In genomic region chr3:150286390-150287147, GRCh38 we compare ENCODE assay signal across 8 cellular contexts.
DNase-seq lines count a peak whose midpoint lies in the region; ATAC-seq, FAIRE-seq and TF ChIP-seq lines count a peak whose summit lies in the region.

No MANE protein-coding gene starts in this region.

- H3K9me3 ChIP-seq in CD8-positive, alpha-beta memory T cell (ENCODE audit: low read length), result no peaks in the 10 kb centered on the region

- DNase-seq in CD8-positive, alpha-beta memory T cell, result peak in 3 of 5 donors; percentile 35 to 47 (median 45)
- DNase-seq in NCI-H524 (lab: John Stamatoyannopoulos, UW) (peak; percentile 12 to 70), astrocyte of the spinal cord (ENCODE audit: low read depth, low spot score) (peak; percentile 63), kidney glomerular epithelial cell (lab: John Stamatoyannopoulos, UW) (peak; percentile 64), urothelium cell line (ENCODE audit: low spot score) (peak; percentile 35)
- no peak for DNase-seq in stimulated activated CD4-positive, alpha-beta T cell treated with anti-CD3 and anti-CD28 coated beads, Interleukin-2, amount 100 ng/mL, for 48 hours

- TF ChIP-seq CTCF in astrocyte of the spinal cord (IDR thresholded peaks at IDR 0.05; ENCODE audit: low read depth, low read length), result peak; percentile 51

- no peak overlapping the region for H3K27ac Mint-ChIP-seq in CD8-positive, alpha-beta memory T cell

- no peak for FAIRE-seq in urothelium cell line (lab: Jason Lieb, UNC)

- no peaks in the 10 kb centered on the region for H3K4me1 Mint-ChIP-seq in CD8-positive, alpha-beta memory T cell

- no peaks in the 10 kb centered on the region for H3K9me3 Mint-ChIP-seq in CD8-positive, alpha-beta memory T cell

- peaks cover 7 to 38% of the 10 kb centered on the region in 2 donors for H3K27me3 Mint-ChIP-seq in CD8-positive, alpha-beta memory T cell

- H3K4me3 Mint-ChIP-seq in CD8-positive, alpha-beta memory T cell, result no peak overlapping the region

- no peaks in the 10 kb centered on the region for H3K36me3 Mint-ChIP-seq in CD8-positive, alpha-beta memory T cell

- H3K27ac ChIP-seq in CD8-positive, alpha-beta memory T cell (ENCODE audit: low read depth, low read length), result no peak overlapping the region

- H3K36me3 ChIP-seq in CD8-positive, alpha-beta memory T cell (ENCODE audit: insufficient read depth, low read length), result no peaks in the 10 kb centered on the region

- no peak overlapping the region for H3K4me3 ChIP-seq in CD8-positive, alpha-beta memory T cell (ENCODE audit: low read length)
- no peak overlapping the region for H3K4me3 ChIP-seq in astrocyte of the spinal cord (ENCODE audit: low read depth, low read length)

- no peaks in the 10 kb centered on the region for H3K4me1 ChIP-seq in CD8-positive, alpha-beta memory T cell (ENCODE audit: insufficient read depth, low read length)

- H3K27me3 ChIP-seq in CD8-positive, alpha-beta memory T cell (ENCODE audit: insufficient read depth, low read length, poor library complexity, severe bottlenecking), result no peaks in the 10 kb centered on the region

- in situ Hi-C loops in astrocyte of the spinal cord (cut with HindIII; ENCODE audit: low sequenced_read_pairs), result no loop called here

- CTCF ChIA-PET in CD8-positive, alpha-beta memory T cell (lab: Charles Lee), result interaction anchor here (0.7 to 2.3 kb wide), 8 partner anchors 9 to 217 kb away, joined by 3 to 22 read pairs (median 5); partner anchors contain the start of gene TSC22D2

- ATAC-seq in GM18520 (IDR thresholded peaks at IDR 0.05; ENCODE audit: unreplicated experiment), result peak; percentile 76
- ATAC-seq in HG03095 (IDR thresholded peaks at IDR 0.05; ENCODE audit: unreplicated experiment), result peak; percentile 77

- POLR2A ChIA-PET in CD8-positive, alpha-beta memory T cell (lab: Charles Lee), result no interaction called here

Comparison
In these comparisons a context has a peak if more than half of its experiments do, and no peak if none do; other contexts are left out.
1. DNase-seq: peak in CD8-positive, alpha-beta memory T cell (3 of 5), NCI-H524 (2 of 2), astrocyte of the spinal cord (single experiment), kidney glomerular epithelial cell (single experiment) and urothelium cell line (single experiment); none in stimulated activated CD4-positive, alpha-beta T cell treated with anti-CD3 and anti-CD28 coated beads, Interleukin-2, amount 100 ng/mL, for 48 hours (0 of 2).